Comparison of ENCODE assay signal across 9 cellular contexts in the genomic region with DNA sequence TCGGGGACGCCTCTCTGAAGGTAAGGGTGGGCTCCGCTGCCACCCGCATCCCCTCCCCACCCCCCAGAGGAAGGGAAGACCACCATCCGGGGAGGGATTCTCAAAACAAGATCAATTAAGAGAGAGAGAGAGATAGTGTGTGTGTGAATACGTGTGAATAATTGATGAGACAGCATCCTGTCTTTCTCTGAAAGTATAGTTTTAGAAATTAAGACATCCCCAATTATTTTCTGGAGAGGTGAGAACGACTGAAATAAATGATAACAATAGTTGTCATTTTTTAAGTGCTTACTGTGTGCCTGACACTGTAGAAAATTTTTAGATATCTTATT. TPM values are rescaled to one million over a fixed set of nuclear protein-coding genes. Genes with fewer than 3 reads are reported as not detected.
DNase-seq lines count a peak whose midpoint lies in the region; ATAC-seq, FAIRE-seq and TF ChIP-seq lines count a peak whose summit lies in the region.
"Had no signal": no experiment of that assay in that cellular context is flagged by ENCODE, and none has a peak within 500 bp of the region (broad histone marks: within the 10 kb centered on the region; RNA-seq: fewer than 3 reads in every experiment).

No MANE protein-coding gene starts in this region.

- no peaks in the 10 kb centered on the region for H3K27me3 ChIP-seq in colonic mucosa
- peaks cover 23% of the 10 kb centered on the region for H3K27me3 ChIP-seq in neural cell (ENCODE audit: insufficient read depth, low read depth, low read length)

- H3K27ac ChIP-seq in colonic mucosa = peak overlapping the region; percentile 59
- no peak overlapping the region for H3K27ac ChIP-seq in neural cell (ENCODE audit: low read length)

- intact Hi-C loops in colonic mucosa (cut with DNase I) = loop anchor here (5.0 kb wide), 1 partner anchor 91 kb away; no protein-coding TSS in a partner anchor

- H3K79me2 ChIP-seq in neural cell (replicated peaks; ENCODE audit: insufficient read depth, low read length) = no peaks in the 10 kb centered on the region

- DNase-seq in colonic mucosa (no peak), NCI-H187 (lab: John Stamatoyannopoulos, UW) (no peak), NCI-H2227 (lab: John Stamatoyannopoulos, UW; ENCODE audit: unreplicated experiment) (no peak), frontal cortex (ENCODE audit: low spot score in 2 of 2) (no peak)

- no peaks in the 10 kb centered on the region for H3F3A ChIP-seq in neural cell (ENCODE audit: insufficient read depth, low read length, poor library complexity, severe bottlenecking)

- H3K9ac ChIP-seq in ES-I3 (ENCODE audit: low read depth, low read length) (peak overlapping the region; percentile 83; the same call in 1 of the 2 replicates), colonic mucosa (ENCODE audit: low read depth in 2 of 2, low read length in 2 of 2) (peak overlapping the region; percentile 74 to 82), neural cell (ENCODE audit: low read length) (no peak overlapping the region)

- no peak for TF ChIP-seq RAD21 in neural cell (conservative IDR thresholded peaks at IDR 0.05)

- H3K9me2 ChIP-seq in neural cell (ENCODE audit: insufficient read depth, low read length) = no peaks in the 10 kb centered on the region

- no peak for TF ChIP-seq EP300 in neural cell (conservative IDR thresholded peaks at IDR 0.05; ENCODE audit: poor library complexity, severe bottlenecking)

- H3K4me1 ChIP-seq in ES-I3 (ENCODE audit: insufficient read depth, low read length) = no peaks in the 10 kb centered on the region
- peaks cover 3% of the 10 kb centered on the region for H3K4me1 ChIP-seq in colonic mucosa

- ATAC-seq in HG03175 (IDR thresholded peaks at IDR 0.05; ENCODE audit: unreplicated experiment) (peak; percentile 4), HG02798 (IDR thresholded peaks at IDR 0.05; ENCODE audit: poor library complexity, unreplicated experiment) (no peak)

- no peak for TF ChIP-seq CTCF in colonic mucosa (IDR thresholded peaks at IDR 0.05)
- TF ChIP-seq CTCF in neural cell (IDR thresholded peaks at IDR 0.05; ENCODE audit: poor library complexity, severe bottlenecking) = no peak

- H3K9me3 ChIP-seq in ES-I3 (ENCODE audit: control insufficient read depth, insufficient read depth, low read length) (no peaks in the 10 kb centered on the region), colonic mucosa (no peaks in the 10 kb centered on the region), neural cell (ENCODE audit: low read length) (no peaks in the 10 kb centered on the region)

- peak overlapping the region; percentile 73 for H3K4me3 ChIP-seq in colonic mucosa
- peak overlapping the region; percentile 73 for H3K4me3 ChIP-seq in neural cell (ENCODE audit: low read length)

- H4K20me1 ChIP-seq in neural cell (ENCODE audit: insufficient read depth) = no peaks in the 10 kb centered on the region

- no peak for FAIRE-seq in frontal cortex (lab: Jason Lieb, UNC)

- H2AFZ ChIP-seq in neural cell (ENCODE audit: low read depth, low read length) = no peak overlapping the region

- H3K4me2 ChIP-seq in neural cell (ENCODE audit: low read length) = no peak overlapping the region

- H3K36me3 ChIP-seq in ES-I3 (ENCODE audit: insufficient read depth, low read length) (no peaks in the 10 kb centered on the region), colonic mucosa (no peaks in the 10 kb centered on the region), neural cell (ENCODE audit: insufficient read depth, low read length) (no peaks in the 10 kb centered on the region)

TF ChIP-seq in neural cell, 6 proteins besides CTCF, POLR2A, EP300 and RAD21:
- no peak for TF ChIP-seq TAF1 (IDR thresholded peaks at IDR 0.05; ENCODE audit: low read depth)
- TF ChIP-seq, protein P1, sequence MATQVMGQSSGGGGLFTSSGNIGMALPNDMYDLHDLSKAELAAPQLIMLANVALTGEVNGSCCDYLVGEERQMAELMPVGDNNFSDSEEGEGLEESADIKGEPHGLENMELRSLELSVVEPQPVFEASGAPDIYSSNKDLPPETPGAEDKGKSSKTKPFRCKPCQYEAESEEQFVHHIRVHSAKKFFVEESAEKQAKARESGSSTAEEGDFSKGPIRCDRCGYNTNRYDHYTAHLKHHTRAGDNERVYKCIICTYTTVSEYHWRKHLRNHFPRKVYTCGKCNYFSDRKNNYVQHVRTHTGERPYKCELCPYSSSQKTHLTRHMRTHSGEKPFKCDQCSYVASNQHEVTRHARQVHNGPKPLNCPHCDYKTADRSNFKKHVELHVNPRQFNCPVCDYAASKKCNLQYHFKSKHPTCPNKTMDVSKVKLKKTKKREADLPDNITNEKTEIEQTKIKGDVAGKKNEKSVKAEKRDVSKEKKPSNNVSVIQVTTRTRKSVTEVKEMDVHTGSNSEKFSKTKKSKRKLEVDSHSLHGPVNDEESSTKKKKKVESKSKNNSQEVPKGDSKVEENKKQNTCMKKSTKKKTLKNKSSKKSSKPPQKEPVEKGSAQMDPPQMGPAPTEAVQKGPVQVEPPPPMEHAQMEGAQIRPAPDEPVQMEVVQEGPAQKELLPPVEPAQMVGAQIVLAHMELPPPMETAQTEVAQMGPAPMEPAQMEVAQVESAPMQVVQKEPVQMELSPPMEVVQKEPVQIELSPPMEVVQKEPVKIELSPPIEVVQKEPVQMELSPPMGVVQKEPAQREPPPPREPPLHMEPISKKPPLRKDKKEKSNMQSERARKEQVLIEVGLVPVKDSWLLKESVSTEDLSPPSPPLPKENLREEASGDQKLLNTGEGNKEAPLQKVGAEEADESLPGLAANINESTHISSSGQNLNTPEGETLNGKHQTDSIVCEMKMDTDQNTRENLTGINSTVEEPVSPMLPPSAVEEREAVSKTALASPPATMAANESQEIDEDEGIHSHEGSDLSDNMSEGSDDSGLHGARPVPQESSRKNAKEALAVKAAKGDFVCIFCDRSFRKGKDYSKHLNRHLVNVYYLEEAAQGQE (IDR thresholded peaks at IDR 0.05; ENCODE audit: borderline replicate concordance) = no peak
- no peak for TF ChIP-seq SMC3 (conservative IDR thresholded peaks at IDR 0.05; ENCODE audit: poor library complexity)
- TF ChIP-seq POLR2AphosphoS5 (IDR thresholded peaks at IDR 0.05) = no peak
- no peak for TF ChIP-seq MXI1 (conservative IDR thresholded peaks at IDR 0.05; ENCODE audit: poor library complexity, severe bottlenecking)
- TF ChIP-seq EZH2 (IDR thresholded peaks at IDR 0.05; ENCODE audit: borderline replicate concordance, insufficient read depth, low read length, poor library complexity, severe bottlenecking) = no peak

RNA-seq across cellular contexts. Expression of gene IL18R1, which starts 0.8 kb away (rescaled TPM):
- total RNA-seq in colonic mucosa (1 to 10 TPM; 1.1 to 3.0 TPM), frontal cortex (0.41 TPM)
- polyA plus RNA-seq in neural cell = 0.09 TPM in 1 of 2 replicates, not detected in the other
- polyA minus RNA-seq in neural cell = not detected in 2 replicates
- total RNA-seq: myocyte had no signal

RNA-seq across cellular contexts. Expression of gene IL1RL1, which starts 45.0 kb away (rescaled TPM):
- total RNA-seq in colonic mucosa (1 to 10 TPM; 1.2 to 2.1 TPM), frontal cortex (not detected)
- not detected in 2 replicates for polyA plus RNA-seq in neural cell
- not detected in 2 replicates for polyA minus RNA-seq in neural cell
- total RNA-seq: myocyte had no signal
